17 cellular contexts compared by ENCODE assay signal in the genomic region with DNA sequence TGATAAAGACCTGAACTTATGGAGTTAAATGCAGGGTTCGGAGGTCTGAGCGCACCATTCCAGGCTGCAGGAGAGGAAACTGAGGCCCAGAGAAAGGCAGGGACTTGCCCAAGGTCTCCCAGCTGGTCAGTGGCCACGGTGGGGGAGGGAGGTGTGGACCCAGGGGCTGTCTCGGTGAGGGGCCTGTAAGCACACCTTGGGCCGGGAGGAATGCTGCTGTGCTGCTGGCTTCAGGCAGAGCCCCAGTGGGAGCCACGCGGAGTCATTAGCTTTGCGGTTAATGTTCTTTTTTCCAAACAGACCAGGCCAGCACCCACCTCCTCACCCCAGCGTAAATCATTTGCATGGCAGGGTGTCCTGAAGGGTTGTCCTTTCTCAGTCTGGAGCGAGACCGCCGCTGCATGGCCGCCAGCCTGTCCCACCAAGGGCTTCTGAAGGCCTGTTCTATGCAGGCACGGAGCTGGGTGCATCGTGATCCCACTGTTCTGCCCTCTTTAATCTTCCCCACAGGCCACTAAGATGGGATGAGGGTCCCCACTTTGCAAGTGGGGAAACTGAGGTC. TPM values are rescaled to one million over a fixed set of nuclear protein-coding genes. Genes with fewer than 3 reads are reported as not detected.
DNase-seq lines count a peak whose midpoint lies in the region; ATAC-seq and TF ChIP-seq lines count a peak whose summit lies in the region.
"Had no signal": no experiment of that assay in that cellular context is flagged by ENCODE, and none has a peak within 500 bp of the region (broad histone marks: within the 10 kb centered on the region; RNA-seq: fewer than 3 reads in every experiment).

No MANE protein-coding gene starts in this region.

- dilution Hi-C loops in IMR-90 (cut with HindIII; ENCODE audit: low sequenced_read_pairs, unreplicated experiment), result no loop called here

- DNase-seq in IMR-90 (no peak), osteoblast (ENCODE audit: insufficient read length, low spot score, missing footprints) (peak; percentile 85), spleen (peak; percentile 58), Karpas-422 (no peak), endothelial cell (ENCODE audit: low spot score) (no peak)
- DNase-seq: C1 segment of cervical spinal cord; Calu3; CD4-positive, alpha-beta memory T cell; COR-L47; DMS53; DMS79 treated with DMSO at 0.1 percent for 48 hours; GF-D8; GOT3 had no signal

- H3K36me3 ChIP-seq in HEK293 (ENCODE audit: control insufficient read depth in 2 of 2, insufficient read depth in 1 of 2, low read length in 2 of 2) (no peaks in the 10 kb centered on the region), IMR-90 (ENCODE audit: control insufficient read depth, insufficient read depth, low read length) (no peaks in the 10 kb centered on the region; the same call in 1 of the 2 replicates), osteoblast (ENCODE audit: insufficient read depth, low read length) (no peaks in the 10 kb centered on the region), spleen (no peaks in the 10 kb centered on the region), Karpas-422 (ENCODE audit: insufficient read depth, low read length) (no peaks in the 10 kb centered on the region)
- H3K36me3 ChIP-seq: HAP-1 had no signal

- POLR2A ChIA-PET in HEK293 (lab: Yijun Ruan, JAX) (interaction anchor here (0.5 to 0.6 kb wide), 2 partner anchors 13 to 18 kb away, joined by 3 to 6 read pairs; no protein-coding TSS in a partner anchor), IMR-90 (lab: Charles Lee; ENCODE audit: unreplicated experiment) (no interaction called here)

- H2AK5ac ChIP-seq in IMR-90 (ENCODE audit: low read depth, low read length), result no peak overlapping the region

- no peak overlapping the region for H4K8ac ChIP-seq in IMR-90 (ENCODE audit: low read depth in 2 of 2, low read length in 2 of 2)

- H2BK15ac ChIP-seq in IMR-90 (ENCODE audit: low read depth, low read length), result no peak overlapping the region

- TF ChIP-seq CTCF in HEK293 (tag by site-specific recombination; IDR thresholded peaks at IDR 0.05) (no peak), IMR-90 (conservative IDR thresholded peaks at IDR 0.05; ENCODE audit: low read depth, low read length) (no peak), osteoblast (IDR thresholded peaks at IDR 0.05; ENCODE audit: extremely low read depth, low read depth, low read length) (no peak), spleen (IDR thresholded peaks at IDR 0.05 in 8 of 11, conservative IDR thresholded peaks at IDR 0.05 in 3 of 11) (no peak), endothelial cell (IDR thresholded peaks at IDR 0.05; ENCODE audit: unreplicated experiment) (no peak)

- H3K27me3 ChIP-seq in IMR-90 (ENCODE audit: control insufficient read depth, insufficient read depth, low read length) (no peaks in the 10 kb centered on the region), osteoblast (ENCODE audit: insufficient read depth, low read length) (no peaks in the 10 kb centered on the region), spleen (replicated peaks in 1 of 7) (no peaks in the 10 kb centered on the region), Karpas-422 (ENCODE audit: low read length) (no peaks in the 10 kb centered on the region)

- in situ Hi-C loops in IMR-90 (cut with MboI; ENCODE audit: low sequenced_read_pairs), result no loop called here

- ATAC-seq in IMR-90 (ENCODE audit: low read depth) (no peak), HG02763 (IDR thresholded peaks at IDR 0.05; ENCODE audit: unreplicated experiment) (no peak), HG02678 (IDR thresholded peaks at IDR 0.05; ENCODE audit: unreplicated experiment) (no peak)

- no peak overlapping the region for H3K18ac ChIP-seq in IMR-90 (ENCODE audit: low read depth, low read length)

- H2BK20ac ChIP-seq in IMR-90 (ENCODE audit: low read depth, low read length), result no peak overlapping the region

- H3K9me3 Mint-ChIP-seq in endothelial cell (ENCODE audit: unreplicated experiment), result no peaks in the 10 kb centered on the region
- H3K9me3 Mint-ChIP-seq: CD4-positive, alpha-beta memory T cell had no signal

- no peaks in the 10 kb centered on the region for H3K4me1 ChIP-seq in HEK293 (ENCODE audit: control insufficient read depth, insufficient read depth, low read length)
- peaks cover 7% of the 10 kb centered on the region; the same call in 1 of the 2 replicates for H3K4me1 ChIP-seq in IMR-90 (ENCODE audit: control insufficient read depth, insufficient read depth, low read length)
- H3K4me1 ChIP-seq in osteoblast (ENCODE audit: insufficient read depth, low read length), result peaks cover 5% of the 10 kb centered on the region
- no peaks in the 10 kb centered on the region for H3K4me1 ChIP-seq in spleen
- H3K4me1 ChIP-seq in Karpas-422 (ENCODE audit: low read length), result no peaks in the 10 kb centered on the region
- H3K4me1 ChIP-seq: HAP-1 had no signal

- no peak overlapping the region for H3K4me3 ChIP-seq in HEK293 (ENCODE audit: low read depth, low read length)
- no peak overlapping the region for H3K4me3 ChIP-seq in IMR-90 (ENCODE audit: insufficient read depth, low read depth, low read length)
- H3K4me3 ChIP-seq in osteoblast (ENCODE audit: insufficient read depth, low read length), result no peak overlapping the region
- H3K4me3 ChIP-seq in spleen, result no peak overlapping the region
- H3K4me3 ChIP-seq in Karpas-422 (ENCODE audit: low read length), result no peak overlapping the region
- H3K4me3 ChIP-seq: HAP-1 had no signal

- no TSS peak for BruUV-seq in IMR-90 (replicated peaks; lab: Mats Ljungman, UMichigan)

- TF ChIP-seq RAD21 in IMR-90 (IDR thresholded peaks at IDR 0.05; ENCODE audit: low read length), result no peak

- no peaks in the 10 kb centered on the region for H4K20me1 ChIP-seq in IMR-90 (ENCODE audit: insufficient read depth, low read length)
- H4K20me1 ChIP-seq in osteoblast (ENCODE audit: insufficient read depth, low read length), result no peaks in the 10 kb centered on the region
- no peaks in the 10 kb centered on the region for H4K20me1 ChIP-seq in Karpas-422 (ENCODE audit: insufficient read depth, low read depth, low read length)

- H2AFZ ChIP-seq in IMR-90 (replicated peaks; ENCODE audit: low read length, poor library complexity) (no peak overlapping the region), osteoblast (ENCODE audit: low read length) (no peak overlapping the region), Karpas-422 (ENCODE audit: low read length) (no peak overlapping the region)

- 90% methylated on average over 9 of the region's 15 CpGs; no CpG with 5 or more reads in 1 of the 2 experiments for WGBS in IMR-90 (ENCODE audit: extremely low coverage in 2 of 2, insufficient read length in 1 of 2), 2 experiments
- 91 to 96% (median 95%) methylated on average over 13 to 15 of the region's 15 CpGs for WGBS in spleen, 5 donors

- no peak overlapping the region for H3K4me2 ChIP-seq in IMR-90 (ENCODE audit: low read depth, low read length)
- no peak overlapping the region for H3K4me2 ChIP-seq in osteoblast (ENCODE audit: insufficient read depth, low read length)
- H3K4me2 ChIP-seq in Karpas-422 (ENCODE audit: low read depth, low read length, poor library complexity, severe bottlenecking), result no peak overlapping the region

- no peaks in the 10 kb centered on the region for H3K79me2 ChIP-seq in osteoblast (ENCODE audit: insufficient read depth, low read length)
- no peaks in the 10 kb centered on the region for H3K79me2 ChIP-seq in Karpas-422 (ENCODE audit: low read length)

- H3K9me3 ChIP-seq in HEK293 (ENCODE audit: control insufficient read depth, insufficient read depth, low read depth, low read length), result no peaks in the 10 kb centered on the region
- no peaks in the 10 kb centered on the region for H3K9me3 ChIP-seq in IMR-90 (ENCODE audit: control insufficient read depth, insufficient read depth, low read length)
- no peaks in the 10 kb centered on the region for H3K9me3 ChIP-seq in osteoblast (ENCODE audit: low read depth, low read length)
- peaks cover 0 to 7% (median 0%) of the 10 kb centered on the region in 8 donors for H3K9me3 ChIP-seq in spleen
- H3K9me3 ChIP-seq in Karpas-422 (ENCODE audit: low read length), result no peaks in the 10 kb centered on the region
- H3K9me3 ChIP-seq: HAP-1 had no signal

- H3K9ac ChIP-seq in IMR-90 (ENCODE audit: low read depth, low read length), result no peak overlapping the region
- no peak overlapping the region for H3K9ac ChIP-seq in Karpas-422 (ENCODE audit: low read length)

- H4K5ac ChIP-seq in IMR-90 (ENCODE audit: low read depth, low read length), result no peak overlapping the region

- no peak overlapping the region for H3K23ac ChIP-seq in IMR-90 (ENCODE audit: low read depth, low read length)

- no peak overlapping the region for H3K27ac Mint-ChIP-seq in endothelial cell (ENCODE audit: unreplicated experiment)

- CTCF ChIA-PET in HEK293 (lab: Yijun Ruan, JAX) (no interaction called here), IMR-90 (lab: Yijun Ruan, JAX) (no interaction called here)

- H3K36me3 Mint-ChIP-seq in endothelial cell (ENCODE audit: low read depth, unreplicated experiment), result no peaks in the 10 kb centered on the region
- H3K36me3 Mint-ChIP-seq: CD4-positive, alpha-beta memory T cell had no signal

- no peak overlapping the region for H3K56ac ChIP-seq in IMR-90 (ENCODE audit: extremely low read depth, insufficient read depth, low read length)

- intact Hi-C loops in IMR-90 (cut with micrococcal nuclease) (no loop called here), spleen (cut with DNase I; ENCODE audit: low total_unique reads) (no loop called here)

- H3K4ac ChIP-seq in IMR-90 (ENCODE audit: low read depth, low read length), result no peak overlapping the region

- no peak overlapping the region for H3K4me3 Mint-ChIP-seq in endothelial cell (ENCODE audit: unreplicated experiment)
- H3K4me3 Mint-ChIP-seq: CD4-positive, alpha-beta memory T cell had no signal

- H3K27ac ChIP-seq in HEK293 (ENCODE audit: extremely low read depth, low read depth, low read length) (no peak overlapping the region), IMR-90 (ENCODE audit: insufficient read depth, low read length) (no peak overlapping the region), osteoblast (ENCODE audit: low read depth, low read length) (no peak overlapping the region), spleen (no peak overlapping the region), Karpas-422 (ENCODE audit: low read length) (no peak overlapping the region)

- peak overlapping the region; percentile 23 for H2AK9ac ChIP-seq in IMR-90 (replicated peaks; ENCODE audit: low read depth, low read length, poor library complexity)

- H2BK120ac ChIP-seq in IMR-90 (ENCODE audit: low read depth, low read length), result no peak overlapping the region

- H3K79me1 ChIP-seq in IMR-90 (ENCODE audit: low read depth in 1 of 2, low read length in 2 of 2), result peaks cover 3 to 20% of the 10 kb centered on the region in 2 experiments; a peak in 2 of 4 replicates

- H3K14ac ChIP-seq in IMR-90 (replicated peaks; ENCODE audit: low read depth, low read length), result no peak overlapping the region

- peaks cover 8% of the 10 kb centered on the region for H3K4me1 Mint-ChIP-seq in endothelial cell (ENCODE audit: unreplicated experiment)
- H3K4me1 Mint-ChIP-seq: CD4-positive, alpha-beta memory T cell had no signal

- no peaks in the 10 kb centered on the region for H3K9me1 ChIP-seq in IMR-90 (ENCODE audit: insufficient read depth, low read length)

- peaks cover 4% of the 10 kb centered on the region for H3K27me3 Mint-ChIP-seq in endothelial cell (ENCODE audit: unreplicated experiment)

- no peak overlapping the region for H4K91ac ChIP-seq in IMR-90 (ENCODE audit: insufficient read depth, low read depth, low read length)

- no peak overlapping the region for H2BK5ac ChIP-seq in IMR-90 (ENCODE audit: low read depth, low read length, poor library complexity, severe bottlenecking)

- TF ChIP-seq POLR2A in IMR-90 (IDR thresholded peaks at IDR 0.05; ENCODE audit: low read depth, low read length), result no peak
- TF ChIP-seq POLR2A in spleen (IDR thresholded peaks at IDR 0.05), result no peak

- no peaks in the 10 kb centered on the region for H3K9me2 ChIP-seq in Karpas-422 (replicated peaks; ENCODE audit: insufficient read depth, low read length)

RNA-seq across cellular contexts. Expression of gene NEURL1B, which starts 35.9 kb away (rescaled TPM):
- total RNA-seq in IMR-90 (2012; rRNA removed), result 1.8 and 1.9 TPM in 2 replicates
- polyA plus RNA-seq in IMR-90 (2012; rRNA removed), result 2.6 and 2.8 TPM in 2 replicates
- 1.6 and 1.9 TPM in 2 replicates for polyA plus RNA-seq in IMR-90 (2012; cell fraction: cytosol; rRNA removed)
- 3.9 and 5.7 TPM in 2 replicates for polyA plus RNA-seq in IMR-90 (2012; cell fraction: nucleus; rRNA removed; ENCODE audit: low replicate concordance)
- 0.29 and 0.36 TPM in 2 replicates for total RNA-seq in osteoblast
- total RNA-seq in spleen, result 1 to 10 TPM in 6 of 7 donors, under 1 TPM in 1; 0.85 to 2.5 (median 1.6) TPM
- polyA plus RNA-seq in spleen, result 1 to 10 TPM in 1 of 3 donors, under 1 TPM in 2; 0.26 to 1.0 (median 0.49) TPM
- total RNA-seq in Karpas-422 (2014; rRNA removed; shearing (Covaris generic); ENCODE audit: low replicate concordance), result not detected in 2 replicates
- total RNA-seq in endothelial cell (ENCODE audit: unreplicated experiment), result 0.13 TPM

Comparison
In these comparisons a context has a peak if more than half of its experiments do, and no peak if none do; other contexts are left out.
1. DNase-seq: peak in osteoblast (single experiment) and spleen (single experiment); none in IMR-90 (single experiment), Karpas-422 (single experiment) and endothelial cell (single experiment).